8 cellular contexts compared by ENCODE assay signal in the genomic region with DNA sequence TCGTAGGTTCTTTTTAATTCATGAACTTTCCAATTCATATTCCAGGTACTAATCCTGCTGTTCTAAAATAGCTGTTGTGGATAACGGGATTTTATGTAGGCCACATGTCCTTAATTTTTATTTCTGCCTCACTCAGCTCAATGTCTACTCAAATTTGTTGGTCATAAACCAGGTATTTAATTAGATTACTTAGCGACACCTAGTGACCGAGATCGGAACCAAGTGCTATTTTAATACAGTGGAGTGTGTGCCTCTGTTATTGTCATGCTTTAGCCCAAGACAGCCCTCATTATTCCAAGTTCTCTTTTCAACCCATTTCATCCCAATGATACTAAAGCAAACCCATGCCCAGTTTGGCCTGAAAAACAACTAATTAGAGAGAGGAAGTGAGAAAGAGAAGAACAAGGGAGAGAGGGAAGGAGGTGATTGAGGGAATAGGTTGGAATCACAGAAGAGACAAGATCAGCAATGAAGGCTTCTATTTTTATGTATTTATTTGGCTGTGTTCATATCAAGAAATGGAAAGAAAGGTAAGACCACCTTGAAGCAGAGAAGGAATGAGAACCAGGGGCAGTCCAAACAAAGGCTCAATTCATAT. TPM values are rescaled to one million over a fixed set of nuclear protein-coding genes. Genes with fewer than 3 reads are reported as not detected.
A peak's percentile ranks its signal among the peaks of the same experiment; 100 is the strongest.
DNase-seq lines count a peak whose midpoint lies in the region; ATAC-seq and TF ChIP-seq lines count a peak whose summit lies in the region.

No MANE protein-coding gene starts in this region.

- no peaks in the 10 kb centered on the region for H3K36me3 Mint-ChIP-seq in activated CD4-positive, alpha-beta T cell treated with anti-CD3 and anti-CD28 coated beads for 36 hours (ENCODE audit: low read depth)

- H3K27me3 ChIP-seq in dorsolateral prefrontal cortex, result no peaks in the 10 kb centered on the region
- H3K27me3 ChIP-seq in mesenchymal stem cell (ENCODE audit: control insufficient read depth in 1 of 2, insufficient read depth in 1 of 2, low read length in 2 of 2), result no peaks in the 10 kb centered on the region

- no peak overlapping the region for H2BK12ac ChIP-seq in mesenchymal stem cell (ENCODE audit: low read length in 2 of 2)

- H3K27me3 Mint-ChIP-seq in activated CD4-positive, alpha-beta T cell treated with anti-CD3 and anti-CD28 coated beads for 36 hours, result peaks cover 2% of the 10 kb centered on the region

- no peak overlapping the region for H3K4me3 Mint-ChIP-seq in activated CD4-positive, alpha-beta T cell treated with anti-CD3 and anti-CD28 coated beads for 36 hours

- no peak overlapping the region for H3K23ac ChIP-seq in mesenchymal stem cell (ENCODE audit: low read length in 2 of 2)

- H3K4me1 ChIP-seq in mesenchymal stem cell (ENCODE audit: control insufficient read depth, insufficient read depth, low read depth, low read length), result no peaks in the 10 kb centered on the region

- no peak overlapping the region for H3K27ac ChIP-seq in dorsolateral prefrontal cortex
- no peak overlapping the region for H3K27ac ChIP-seq in mesenchymal stem cell (ENCODE audit: low read length, poor library complexity, severe bottlenecking)

- H2BK15ac ChIP-seq in mesenchymal stem cell (ENCODE audit: low read depth, poor library complexity, severe bottlenecking), result no peak overlapping the region

- peak; percentile 85 for ATAC-seq in HG03066 (IDR thresholded peaks at IDR 0.05; ENCODE audit: low read depth, unreplicated experiment)
- peak; percentile 70 for ATAC-seq in activated CD4-positive, alpha-beta T cell treated with anti-CD3 and anti-CD28 coated beads for 36 hours

- intact Hi-C loops in activated CD4-positive, alpha-beta T cell treated with anti-CD3 and anti-CD28 coated beads for 36 hours (cut with DNase I, micrococcal nuclease), result loop anchor here (1.0 to 10.0 kb wide), 6 partner anchors 291 to 779 kb away; no protein-coding TSS in a partner anchor
- intact Hi-C loops in dorsolateral prefrontal cortex (cut with DNase I), result loop anchor here (5.0 to 10.0 kb wide), 4 partner anchors 296 to 586 kb away; partner anchors contain the start of gene DYRK2 (in 2 of the 2)

- H3K27ac Mint-ChIP-seq in activated CD4-positive, alpha-beta T cell treated with anti-CD3 and anti-CD28 coated beads for 36 hours, result no peak overlapping the region

- H3K4me3 ChIP-seq in dorsolateral prefrontal cortex (no peak overlapping the region), mesenchymal stem cell (ENCODE audit: insufficient read depth in 1 of 2, low read depth in 1 of 2, low read length in 2 of 2) (no peak overlapping the region)

- no peak overlapping the region for H3K4ac ChIP-seq in mesenchymal stem cell (ENCODE audit: low read depth in 1 of 2, low read length in 2 of 2)

- H3K36me3 ChIP-seq in mesenchymal stem cell (ENCODE audit: control insufficient read depth in 1 of 2, insufficient read depth in 2 of 2, low read depth in 1 of 2, low read length in 2 of 2), result no peaks in the 10 kb centered on the region

- no peak overlapping the region for H4K8ac ChIP-seq in mesenchymal stem cell (ENCODE audit: low read length)

- H4K91ac ChIP-seq in mesenchymal stem cell (ENCODE audit: low read length), result no peak overlapping the region

- peak overlapping the region; percentile 9 for H3K9ac ChIP-seq in mesenchymal stem cell (ENCODE audit: low read length)

- H2BK120ac ChIP-seq in mesenchymal stem cell (ENCODE audit: low read depth, low read length), result no peak overlapping the region

- CTCF ChIA-PET in activated CD4-positive, alpha-beta T cell treated with anti-CD3 and anti-CD28 coated beads for 36 hours (lab: Charles Lee), result interaction anchor here (0.6 to 1.8 kb wide), 21 partner anchors 9 to 779 kb away, joined by 3 to 39 read pairs (median 3); no protein-coding TSS in a partner anchor

- DNase-seq in SIG-M5 treated with dmso at 0.1 percent for 504 hours (lab: John Stamatoyannopoulos, UW; ENCODE audit: unreplicated experiment), result peak; percentile 70
- no peak for DNase-seq in SIG-M5 (lab: John Stamatoyannopoulos, UW)
- peak; percentile 62 for DNase-seq in NCI-H345 treated with DMSO at 0.1 percent for 48 hours (lab: John Stamatoyannopoulos, UW; ENCODE audit: unreplicated experiment)
- DNase-seq in activated CD4-positive, alpha-beta T cell treated with anti-CD3 and anti-CD28 coated beads for 36 hours, result peak; percentile 75
- DNase-seq in dorsolateral prefrontal cortex, result peak in 4 of 10 donors; percentile 39 to 88 (median 48)
- peak; percentile 75 for DNase-seq in mesenchymal stem cell
- peak; percentile 14 to 36 for DNase-seq in stimulated activated CD8-positive, alpha-beta memory T cell treated with anti-CD3 and anti-CD28 coated beads, Interleukin-7, amount 100 ng/mL, for 1 hour (ENCODE audit: low read depth in 2 of 2)

- H3K79me1 ChIP-seq in mesenchymal stem cell (replicated peaks; ENCODE audit: low read length, poor library complexity, severe bottlenecking), result no peaks in the 10 kb centered on the region

- no peak overlapping the region for H2AK5ac ChIP-seq in mesenchymal stem cell (ENCODE audit: low read length, severe bottlenecking)

- H3K18ac ChIP-seq in mesenchymal stem cell (ENCODE audit: low read depth in 1 of 2, low read length in 2 of 2), result no peak overlapping the region

- TF ChIP-seq CTCF in dorsolateral prefrontal cortex (IDR thresholded peaks at IDR 0.05 in 54 of 56, conservative IDR thresholded peaks at IDR 0.05 in 2 of 56; ENCODE audit: low read depth in 1 of 56, partially characterized antibody in 56 of 56), result peak; percentile 47 to 95 (median 79)

- 0% methylated on average over 2 of the region's 5 CpGs for WGBS in mesenchymal stem cell

- H2BK5ac ChIP-seq in mesenchymal stem cell (ENCODE audit: low read depth, low read length, poor library complexity, severe bottlenecking), result no peak overlapping the region

- H3K9me3 ChIP-seq in mesenchymal stem cell (ENCODE audit: control insufficient read depth, low read length), result no peaks in the 10 kb centered on the region

- no peak overlapping the region for H3K14ac ChIP-seq in mesenchymal stem cell (ENCODE audit: low read length in 2 of 2)

- H3K9me3 Mint-ChIP-seq in activated CD4-positive, alpha-beta T cell treated with anti-CD3 and anti-CD28 coated beads for 36 hours (ENCODE audit: low read depth), result no peaks in the 10 kb centered on the region

- POLR2A ChIA-PET in activated CD4-positive, alpha-beta T cell treated with anti-CD3 and anti-CD28 coated beads for 36 hours (lab: Charles Lee), result no interaction called here

- peaks cover 4% of the 10 kb centered on the region for H3K4me1 Mint-ChIP-seq in activated CD4-positive, alpha-beta T cell treated with anti-CD3 and anti-CD28 coated beads for 36 hours

- no peak overlapping the region for H3K4me2 ChIP-seq in mesenchymal stem cell (ENCODE audit: low read length, poor library complexity, severe bottlenecking)

- H2AFZ ChIP-seq in mesenchymal stem cell (ENCODE audit: low read depth, low read length), result no peak overlapping the region

RNA-seq across cellular contexts. Expression of gene IFNG-AS1, which starts 45.9 kb away (rescaled TPM):
- total RNA-seq in activated CD4-positive, alpha-beta T cell treated with anti-CD3 and anti-CD28 coated beads for 36 hours, result under 1 TPM in 1 of 2 experiments, not detected in 1; 0.35 TPM
- total RNA-seq in dorsolateral prefrontal cortex, result 1 to 10 TPM in 7 of 120 experiments, under 1 TPM in 75, not detected in 38; 0.25 to 3.6 (median 0.53) TPM
- polyA plus RNA-seq in mesenchymal stem cell (2013, experiment 1 of 2), result not detected
- polyA plus RNA-seq in mesenchymal stem cell (2013, experiment 2 of 2), result not detected
